20 cellular contexts compared by ENCODE assay signal in the genomic region with DNA sequence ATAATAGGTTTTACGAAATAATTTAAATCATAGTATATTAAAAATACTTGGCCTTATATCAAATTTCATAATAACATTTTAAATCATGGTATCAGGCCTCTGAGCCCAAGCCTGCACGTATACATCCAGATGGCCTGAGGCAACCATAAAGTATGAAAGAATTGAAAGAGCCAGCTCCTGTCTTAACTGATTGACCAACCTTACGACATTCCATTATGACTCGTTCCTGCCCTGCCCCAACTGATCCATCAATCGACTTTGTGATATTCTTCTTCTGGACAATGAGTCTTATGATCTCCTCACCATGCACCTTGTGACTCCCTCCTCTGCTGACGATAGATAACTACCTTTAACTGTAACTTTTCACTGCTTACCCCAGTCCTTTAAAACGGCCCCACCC.
"Had no signal": no experiment of that assay in that cellular context is flagged by ENCODE, and none has a peak within 500 bp of the region (broad histone marks: within the 10 kb centered on the region; RNA-seq: fewer than 3 reads in every experiment).

No MANE protein-coding gene starts in this region.

- DNase-seq: effector memory CD8-positive, alpha-beta T cell; foreskin fibroblast; heart left ventricle; kidney; mesenchymal stem cell; naive thymus-derived CD4-positive, alpha-beta T cell; stimulated activated CD4-positive, alpha-beta T cell treated with anti-CD3 and anti-CD28 coated beads, Interleukin-12 subunit alpha, Interleukin-12 subunit beta, amount 100 ng/mL, for 4 hours; stimulated activated CD4-positive, alpha-beta T cell treated with anti-CD3 and anti-CD28 coated beads, Interleukin-1b, Interleukin-23, amount 100 ng/mL, for 48 hours; stimulated activated CD4-positive, alpha-beta T cell treated with anti-CD3 and anti-CD28 coated beads, Interleukin-4, amount 100 ng/mL, for 1 hour; stimulated activated naive CD4-positive, alpha-beta T cell treated with Interleukin-2 at 50 U/mL for 16 hours; stomach; testis; tibial artery; upper lobe of left lung had no signal

- H3K4me3 ChIP-seq: coronary artery, gastroesophageal sphincter, heart left ventricle, hepatocyte, lung, neural progenitor cell, smooth muscle cell, stomach, testis, tibial artery, upper lobe of left lung had no signal
